27 cellular contexts compared by ENCODE assay signal in the genomic region with DNA sequence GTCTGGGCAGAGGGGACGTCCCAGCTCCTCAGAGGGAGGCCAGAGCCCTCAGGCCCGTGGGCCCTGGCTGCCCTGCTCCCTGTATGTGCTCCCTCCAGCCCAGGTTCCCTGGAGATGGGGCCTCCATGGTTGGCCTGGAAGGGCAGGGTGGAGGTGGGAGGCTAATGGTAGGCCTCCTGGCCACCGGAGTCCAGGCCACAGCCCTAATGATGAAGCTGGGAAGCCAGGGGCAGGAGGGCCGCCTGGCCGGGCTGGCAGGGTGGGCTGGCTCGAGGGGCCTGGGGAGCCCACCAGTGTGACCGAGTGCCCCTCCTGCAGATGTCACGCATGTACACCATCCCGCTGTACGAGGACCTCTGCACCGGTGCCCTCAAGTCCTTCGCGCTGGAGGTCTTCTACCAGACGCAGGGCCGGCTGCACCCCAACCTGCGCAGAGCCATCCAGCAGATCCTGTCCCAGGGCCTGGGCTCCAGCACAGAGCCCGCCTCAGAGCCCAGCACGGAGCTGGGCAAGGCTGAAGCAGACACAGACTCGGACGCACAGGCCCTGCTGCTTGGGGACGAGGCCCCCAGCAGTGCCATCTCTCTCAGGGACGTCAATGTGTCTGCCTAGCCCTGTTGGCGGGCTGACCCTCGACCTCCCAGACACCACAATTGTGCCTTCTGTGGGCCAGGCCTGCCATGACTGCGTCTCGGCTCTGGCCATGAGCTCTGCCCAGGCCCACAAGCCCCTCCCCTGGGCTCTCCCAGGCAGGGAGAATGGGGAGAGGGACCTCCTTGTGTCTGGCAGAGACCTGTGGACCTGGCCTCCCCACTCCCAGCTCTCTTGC. TPM values are rescaled to one million over a fixed set of nuclear protein-coding genes. Genes with fewer than 3 reads are reported as not detected.
A peak's percentile ranks its signal among the peaks of the same experiment; 100 is the strongest.
DNase-seq lines count a peak whose midpoint lies in the region; ATAC-seq and TF ChIP-seq lines count a peak whose summit lies in the region.
"Had no signal": no experiment of that assay in that cellular context is flagged by ENCODE, and none has a peak within 500 bp of the region (broad histone marks: within the 10 kb centered on the region; RNA-seq: fewer than 3 reads in every experiment).

No MANE protein-coding gene starts in this region.

- peaks cover 22% of the 10 kb centered on the region for H3K36me3 Mint-ChIP-seq in MCF 10A (ENCODE audit: insufficient read depth, unreplicated experiment)
- H3K36me3 Mint-ChIP-seq: activated naive CD4-positive, alpha-beta T cell treated with anti-CD3 and anti-CD28 coated beads, Interleukin-2, amount 50 U/mL, for 72 hours; natural killer cell treated with Interleukin-12 subunit alpha and Interleukin-12 subunit beta and Interleukin-15 and Interleukin-18, amount 100 ng/mL, for 72 hours had no signal

- H3K4me1 ChIP-seq in breast epithelium (peaks cover 0 to 7% of the 10 kb centered on the region in 2 donors), neuronal stem cell (ENCODE audit: control insufficient read depth in 2 of 2, insufficient read depth in 1 of 2, low read depth in 1 of 2, low read length in 2 of 2) (no peaks in the 10 kb centered on the region)

- no peak overlapping the region for H3K4ac ChIP-seq in neuronal stem cell (ENCODE audit: low read length)

- BruUV-seq in MCF 10A (replicated peaks; lab: Mats Ljungman, UMichigan) = no TSS peak

- H3K4me2 ChIP-seq in neuronal stem cell (ENCODE audit: insufficient read depth, low read length, poor library complexity, severe bottlenecking) = no peak overlapping the region
- H3K4me2 ChIP-seq: smooth muscle cell had no signal

- no CpG with 5 or more reads among the region's 26 CpGs for WGBS in neuronal stem cell (ENCODE audit: extremely low coverage in 2 of 2, insufficient read length in 2 of 2, insufficient replicate concordance in 1 of 2), 2 donors

- no peak overlapping the region for H3K27ac ChIP-seq in breast epithelium
- H3K27ac ChIP-seq in neuronal stem cell (replicated peaks; ENCODE audit: low read length) = no peak overlapping the region
- H3K27ac ChIP-seq: 22Rv1, colonic mucosa, foreskin keratinocyte, tibial artery had no signal

- ATAC-seq in GM19324 (IDR thresholded peaks at IDR 0.05; ENCODE audit: low FRiP score, unreplicated experiment) = no peak
- ATAC-seq: activated naive CD4-positive, alpha-beta T cell treated with anti-CD3 and anti-CD28 coated beads, Interleukin-2, amount 50 U/mL, for 72 hours; esophagus mucosa; foreskin keratinocyte; K562; natural killer cell treated with Interleukin-12 subunit alpha and Interleukin-12 subunit beta and Interleukin-15 and Interleukin-18, amount 100 ng/mL, for 72 hours had no signal

- no peak overlapping the region for H3K4me3 Mint-ChIP-seq in MCF 10A (ENCODE audit: unreplicated experiment)
- H3K4me3 Mint-ChIP-seq: CD14-positive monocyte; endodermal cell; HFFc6; natural killer cell treated with Interleukin-12 subunit alpha and Interleukin-12 subunit beta and Interleukin-15 and Interleukin-18, amount 100 ng/mL, for 72 hours had no signal

- no peak for TF ChIP-seq POLR2A in breast epithelium (IDR thresholded peaks at IDR 0.05)

- intact Hi-C loops in MCF 10A (cut with micrococcal nuclease) = no loop called here
- intact Hi-C loops in breast epithelium (cut with DNase I; ENCODE audit: low total_unique reads) = no loop called here

- POLR2A ChIA-PET in MCF 10A (lab: Yijun Ruan, JAX) = interaction anchor here (0.7 to 4.8 kb wide), 4 partner anchors 8 to 18 kb away, joined by 3 to 87 read pairs (median 26); partner anchors contain the start of genes ANKMY1, CAPN10, DUSP28 and RNPEPL1

- H3K36me3 ChIP-seq in breast epithelium (no peaks in the 10 kb centered on the region), neuronal stem cell (replicated peaks in 1 of 2; ENCODE audit: control insufficient read depth in 2 of 2, insufficient read depth in 2 of 2, low read length in 2 of 2) (peaks cover 8 to 36% of the 10 kb centered on the region in 2 donors)

- no peak overlapping the region for H2BK12ac ChIP-seq in neuronal stem cell (ENCODE audit: low read length)

- H3K27ac Mint-ChIP-seq in MCF 10A (ENCODE audit: low read depth, unreplicated experiment) = peak overlapping the region; percentile 70
- H3K27ac Mint-ChIP-seq: endodermal cell, HFFc6 had no signal

- TF ChIP-seq CTCF in MCF 10A (IDR thresholded peaks at IDR 0.05; ENCODE audit: unreplicated experiment) (no peak), breast epithelium (IDR thresholded peaks at IDR 0.05) (no peak)

- no peak overlapping the region for H2BK120ac ChIP-seq in neuronal stem cell (ENCODE audit: low read depth, low read length)

- peaks cover 8% of the 10 kb centered on the region for H3K79me1 ChIP-seq in neuronal stem cell (ENCODE audit: low read depth, low read length)

- no peak overlapping the region for H2AFZ ChIP-seq in neuronal stem cell (ENCODE audit: low read length)

- no peak overlapping the region for H3K9ac ChIP-seq in neuronal stem cell (ENCODE audit: low read depth, low read length, poor library complexity)

- no peaks in the 10 kb centered on the region for H3K9me3 Mint-ChIP-seq in MCF 10A (ENCODE audit: unreplicated experiment)
- H3K9me3 Mint-ChIP-seq: activated naive CD4-positive, alpha-beta T cell treated with anti-CD3 and anti-CD28 coated beads, Interleukin-2, amount 50 U/mL, for 72 hours; endodermal cell; natural killer cell treated with Interleukin-12 subunit alpha and Interleukin-12 subunit beta and Interleukin-15 and Interleukin-18, amount 100 ng/mL, for 72 hours had no signal

- no peak overlapping the region for H4K8ac ChIP-seq in neuronal stem cell (ENCODE audit: low read depth, low read length)

- H3K4me3 ChIP-seq in breast epithelium (no peak overlapping the region), neuronal stem cell (ENCODE audit: low read length in 2 of 2) (no peak overlapping the region)
- H3K4me3 ChIP-seq: colonic mucosa, heart left ventricle, K562, lung, smooth muscle cell, tibial artery had no signal

- no peak overlapping the region for H4K91ac ChIP-seq in neuronal stem cell (ENCODE audit: low read depth, low read length, poor library complexity)

- peaks cover 37% of the 10 kb centered on the region for H3K4me1 Mint-ChIP-seq in MCF 10A (ENCODE audit: insufficient read depth, unreplicated experiment)

- H3K18ac ChIP-seq in neuronal stem cell (ENCODE audit: low read length) = no peak overlapping the region

- H2AK5ac ChIP-seq in neuronal stem cell (ENCODE audit: low read depth, low read length) = no peak overlapping the region

- H3K23ac ChIP-seq in neuronal stem cell (ENCODE audit: low read depth, low read length, poor library complexity) = no peak overlapping the region

- H2BK15ac ChIP-seq in neuronal stem cell (ENCODE audit: low read length) = no peak overlapping the region

- H2BK5ac ChIP-seq in neuronal stem cell (ENCODE audit: low read length) = peak overlapping the region; percentile 48

- H3K27me3 Mint-ChIP-seq in MCF 10A (ENCODE audit: insufficient read depth, unreplicated experiment) = no peaks in the 10 kb centered on the region
- H3K27me3 Mint-ChIP-seq: natural killer cell treated with Interleukin-12 subunit alpha and Interleukin-12 subunit beta and Interleukin-15 and Interleukin-18, amount 100 ng/mL, for 72 hours had no signal

- H3K27me3 ChIP-seq in breast epithelium (no peaks in the 10 kb centered on the region), neuronal stem cell (ENCODE audit: control insufficient read depth in 3 of 3, insufficient read depth in 3 of 3, low read depth in 1 of 3, low read length in 3 of 3) (no peaks in the 10 kb centered on the region)
- H3K27me3 ChIP-seq: colonic mucosa, foreskin keratinocyte, heart left ventricle, tibial artery had no signal

- no peak for DNase-seq in MCF 10A (ENCODE audit: unreplicated experiment)
- no peak for DNase-seq in breast epithelium (ENCODE audit: low spot score in 2 of 2)
- no peak for DNase-seq in neuronal stem cell (ENCODE audit: low spot score)
- DNase-seq: activated CD4-positive, alpha-beta T cell treated with anti-CD3 and anti-CD28 coated beads for 4 hours; activated T-cell treated with anti-CD3 and anti-CD28 coated beads for 4 hours; anterior cingulate cortex; colonic mucosa; endodermal cell; foreskin keratinocyte; HFFc6; NCI-H1417; NCI-H2081 treated with DMSO at 0.1 percent for 48 hours; NCI-H226; NCI-H69; SHP77 treated with DMSO at 0.1 percent for 48 hours; stimulated activated CD4-positive, alpha-beta T cell treated with anti-CD3 and anti-CD28 coated beads, Interleukin-1b, Interleukin-23, amount 100 ng/mL, for 48 hours; tibial artery had no signal

- no peaks in the 10 kb centered on the region for H3K9me3 ChIP-seq in breast epithelium
- H3K9me3 ChIP-seq in neuronal stem cell (replicated peaks in 1 of 2; ENCODE audit: control insufficient read depth in 2 of 2, insufficient read depth in 1 of 2, low read depth in 1 of 2, low read length in 2 of 2) = peaks cover 0 to 4% of the 10 kb centered on the region in 2 donors
- H3K9me3 ChIP-seq: colonic mucosa, tibial artery had no signal

- H3K14ac ChIP-seq in neuronal stem cell (ENCODE audit: low read length) = no peak overlapping the region

- CTCF ChIA-PET in MCF 10A (lab: Yijun Ruan, JAX) = interaction anchor here (0.5 to 1.0 kb wide), 2 partner anchors 12 to 682 kb away, joined by 3 read pairs; no protein-coding TSS in a partner anchor

RNA-seq across cellular contexts. Expression of gene CAPN10, which starts 9.0 kb away (rescaled TPM):
- 27.6 and 35.2 TPM in 2 replicates for total RNA-seq in MCF 10A (2022)
- total RNA-seq in breast epithelium = 10 to 100 TPM; 17.0 to 26.2 (median 25.5) TPM
- polyA plus RNA-seq in neuronal stem cell (2013, experiment 1 of 2) = 24.5 TPM
- 23.9 TPM for polyA plus RNA-seq in neuronal stem cell (2013, experiment 2 of 2)

RNA-seq across cellular contexts. Expression of gene RNPEPL1, which starts 9.2 kb away (rescaled TPM):
- total RNA-seq in MCF 10A (2022) (31.5 and 33.7 TPM in 2 replicates), breast epithelium (10 to 100 TPM; 22.4 to 57.9 (median 42.3) TPM)
- 15.2 TPM for polyA plus RNA-seq in neuronal stem cell (2013, experiment 1 of 2)
- polyA plus RNA-seq in neuronal stem cell (2013, experiment 2 of 2) = 15.3 TPM

RNA-seq across cellular contexts. Expression of gene DUSP28, which starts 17.3 kb away (rescaled TPM):
- total RNA-seq in MCF 10A (2022) (3.8 and 5.2 TPM in 2 replicates), breast epithelium (1 to 10 TPM; 5.9 to 8.8 (median 6.9) TPM)
- polyA plus RNA-seq in neuronal stem cell (2013, experiment 1 of 2) = 3.8 TPM
- 3.2 TPM for polyA plus RNA-seq in neuronal stem cell (2013, experiment 2 of 2)

RNA-seq across cellular contexts. Expression of gene ANKMY1, which starts 19.7 kb away (rescaled TPM):
- total RNA-seq in MCF 10A (2022) (19.5 and 22.2 TPM in 2 replicates), breast epithelium (10 to 100 TPM; 13.0 to 32.8 (median 19.0) TPM)
- polyA plus RNA-seq in neuronal stem cell (2013, experiment 1 of 2) = 4.1 TPM
- polyA plus RNA-seq in neuronal stem cell (2013, experiment 2 of 2) = 4.3 TPM

RNA-seq across cellular contexts. Expression of gene GPR35, which starts 47.8 kb away (rescaled TPM):
- total RNA-seq in MCF 10A (2022) (0.42 and 0.81 TPM in 2 replicates), breast epithelium (1 to 10 TPM; 1.6 to 4.7 (median 2.6) TPM)
- 0.92 TPM for polyA plus RNA-seq in neuronal stem cell (2013, experiment 1 of 2)
- polyA plus RNA-seq in neuronal stem cell (2013, experiment 2 of 2) = 0.96 TPM
